8 cellular contexts compared by ENCODE assay signal in the genomic region with DNA sequence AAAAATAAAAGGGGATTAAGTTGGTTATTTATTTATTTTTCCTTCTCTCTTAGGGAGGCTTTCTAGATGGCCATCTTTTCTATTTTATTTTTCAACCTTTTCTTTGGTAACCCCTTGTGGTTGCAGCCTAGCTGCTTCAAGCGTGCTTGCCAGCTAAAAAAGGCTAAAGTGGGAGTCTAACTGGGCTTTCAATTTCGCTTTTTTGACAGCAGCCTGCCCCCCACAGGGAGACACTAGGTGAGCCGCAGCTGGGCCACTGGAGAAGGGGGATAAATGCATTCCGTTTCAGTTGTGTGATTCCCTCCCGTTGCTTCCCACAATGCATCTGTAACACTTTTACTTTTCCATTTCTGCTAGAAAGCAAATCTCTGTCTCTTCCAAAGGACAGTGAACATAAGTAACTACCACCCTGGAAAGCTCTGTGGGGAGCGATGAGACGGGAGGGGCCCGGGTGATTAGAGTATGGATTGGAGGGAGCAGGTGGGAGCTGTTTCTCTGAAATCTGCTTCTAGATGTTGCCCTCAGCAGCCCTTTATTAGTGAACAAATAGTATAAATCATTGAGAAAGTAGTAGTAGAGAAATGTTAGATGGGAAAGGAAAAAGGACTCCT.
DNase-seq lines count a peak whose midpoint lies in the region; ATAC-seq, FAIRE-seq and TF ChIP-seq lines count a peak whose summit lies in the region.

No MANE protein-coding gene starts in this region.

- TF ChIP-seq CTCF in osteocyte (IDR thresholded peaks at IDR 0.05): peak; percentile 41

- TF ChIP-seq POLR2A in GM12891 (IDR thresholded peaks at IDR 0.05; ENCODE audit: low read depth, low read length): no peak

- FAIRE-seq in GM12891 (lab: Jason Lieb, UNC): no peak

- peak overlapping the region; percentile 61 for H3K27ac Mint-ChIP-seq in osteocyte (ENCODE audit: unreplicated experiment)

- H3K27me3 Mint-ChIP-seq in osteocyte (ENCODE audit: unreplicated experiment): no peaks in the 10 kb centered on the region

- peaks cover 12% of the 10 kb centered on the region for H3K4me1 Mint-ChIP-seq in osteocyte (ENCODE audit: unreplicated experiment)

- no peaks in the 10 kb centered on the region for H3K36me3 Mint-ChIP-seq in osteocyte (ENCODE audit: unreplicated experiment)

- DNase-seq in amniotic epithelial cell (ENCODE audit: low read depth) (peak; percentile 13), osteocyte (ENCODE audit: extremely low spot score, unreplicated experiment) (no peak), SW480 (ENCODE audit: low spot score) (no peak), GM12891 (ENCODE audit: insufficient read length, low spot score) (no peak), AML-193 (lab: John Stamatoyannopoulos, UW) (no peak)
- no peak for DNase-seq in stimulated activated CD4-positive, alpha-beta T cell treated with anti-CD3 and anti-CD28 coated beads, Interleukin-15, amount 100 ng/mL, for 24 hours

- H3K4me3 Mint-ChIP-seq in osteocyte (ENCODE audit: unreplicated experiment): peak overlapping the region; percentile 40

- ATAC-seq in GM19043 (IDR thresholded peaks at IDR 0.05; ENCODE audit: low read depth, unreplicated experiment) (peak; percentile 41), HG02885 (IDR thresholded peaks at IDR 0.05; ENCODE audit: poor library complexity, unreplicated experiment) (peak; percentile 64)

- no peaks in the 10 kb centered on the region for H3K9me3 Mint-ChIP-seq in osteocyte (ENCODE audit: unreplicated experiment)

TF ChIP-seq in GM12891, 5 proteins besides CTCF, POLR2A, EP300 and RAD21:
- TF ChIP-seq TAF1 (IDR thresholded peaks at IDR 0.05; ENCODE audit: low read depth, low read length) (no peak), PAX5 (IDR thresholded peaks at IDR 0.05; ENCODE audit: insufficient read depth, low read length, severe bottlenecking) (no peak), POLR2AphosphoS5 (IDR thresholded peaks at IDR 0.05; ENCODE audit: low read depth, low read length) (no peak), POU2F2 (IDR thresholded peaks at IDR 0.05; ENCODE audit: low read depth, low read length) (no peak), SPI1 (IDR thresholded peaks at IDR 0.05; ENCODE audit: low read depth, low read length) (no peak)
